In the genomic region with DNA sequence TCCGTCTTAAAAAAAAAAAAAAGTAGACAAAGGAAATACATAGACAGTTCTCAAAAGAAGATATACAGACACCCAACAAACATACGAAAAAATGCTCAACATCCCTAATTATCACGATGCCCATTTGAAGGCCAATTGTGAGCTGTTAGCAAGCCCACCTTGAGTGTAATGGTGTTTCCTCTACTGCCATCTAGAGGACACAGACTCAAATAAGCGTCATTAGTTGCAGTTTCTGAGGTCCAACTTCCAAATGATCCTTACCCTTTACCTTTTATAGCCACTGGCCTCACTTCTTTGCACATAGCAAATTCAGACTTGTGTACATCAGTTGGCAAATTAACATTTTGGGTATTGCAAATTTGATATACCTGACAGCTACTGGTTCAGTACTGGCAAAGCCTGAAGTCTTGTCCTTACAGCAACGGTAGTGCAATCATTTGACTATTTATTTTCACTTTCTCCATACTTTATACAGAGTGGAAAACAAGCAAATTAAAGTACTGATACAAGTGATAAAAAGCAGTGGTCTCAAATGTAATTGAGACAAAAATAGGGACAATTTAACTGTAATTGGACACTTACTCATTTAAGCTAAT, we compare ENCODE assay signal across 9 cellular contexts.
A peak's percentile ranks its signal among the peaks of the same experiment; 100 is the strongest.
DNase-seq lines count a peak whose midpoint lies in the region; ATAC-seq lines count a peak whose summit lies in the region.
"Had no signal": no experiment of that assay in that cellular context is flagged by ENCODE, and none has a peak within 500 bp of the region (broad histone marks: within the 10 kb centered on the region; RNA-seq: fewer than 3 reads in every experiment).

No MANE protein-coding gene starts in this region.

- no peak for ATAC-seq in HG02981 (IDR thresholded peaks at IDR 0.05; ENCODE audit: unreplicated experiment)
- ATAC-seq: stimulated activated memory B cell treated with anti-CD40 and anti-IgM and Interleukin-4, amounts not matched to agents 10 μg/mL and 1 μg/mL and 100 μg/mL, for 72 hours had no signal

- DNase-seq in DMS114 treated with DMSO at 0.1 percent for 48 hours (lab: John Stamatoyannopoulos, UW; ENCODE audit: unreplicated experiment) (peak; percentile 1), HT1080 (ENCODE audit: low read depth) (peak; percentile 9), SW480 (ENCODE audit: low spot score) (peak; percentile 31), left kidney (ENCODE audit: low read depth, low spot score) (peak; percentile 67), islet precursor cell (no peak), GOT3 (lab: John Stamatoyannopoulos, UW) (no peak), mesenteric fat pad (ENCODE audit: low spot score) (no peak)

Comparison
In these comparisons a context has a peak if more than half of its experiments do, and no peak if none do; other contexts are left out.
1. DNase-seq: peak in DMS114 treated with DMSO at 0.1 percent for 48 hours (single experiment), HT1080 (single experiment), SW480 (single experiment) and left kidney (single experiment); none in islet precursor cell (single experiment), GOT3 (single experiment) and mesenteric fat pad (single experiment).